29 cellular contexts compared by ENCODE assay signal in the genomic region with DNA sequence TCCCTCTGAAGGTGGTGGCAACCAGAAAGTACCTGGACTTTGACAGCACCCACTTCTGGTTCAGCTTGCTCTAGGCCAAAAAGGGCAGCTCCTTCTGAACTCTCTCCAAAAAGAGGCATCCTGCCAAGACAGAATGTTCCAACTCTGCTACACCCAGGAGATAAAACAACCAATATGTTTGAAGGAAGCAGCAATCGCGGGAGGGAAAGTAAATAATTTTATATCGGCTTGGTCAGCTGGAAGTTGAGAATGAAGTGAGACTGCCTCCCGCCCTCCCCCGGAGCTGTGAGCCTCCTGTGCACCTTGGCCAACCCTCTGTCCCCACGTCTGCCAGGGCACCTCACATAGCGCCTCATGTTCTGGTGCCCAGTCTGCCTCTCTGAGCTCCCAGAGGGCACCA.
DNase-seq lines count a peak whose midpoint lies in the region; ATAC-seq, FAIRE-seq and TF ChIP-seq lines count a peak whose summit lies in the region.
"Had no signal": no experiment of that assay in that cellular context is flagged by ENCODE, and none has a peak within 500 bp of the region (broad histone marks: within the 10 kb centered on the region; RNA-seq: fewer than 3 reads in every experiment).

No MANE protein-coding gene starts in this region.

- POLR2A ChIA-PET in CD8-positive, alpha-beta T cell (lab: Charles Lee) = no interaction called here
- POLR2A ChIA-PET in OCI-LY7 (lab: Charles Lee) = interaction anchor here (0.7 to 0.9 kb wide), 3 partner anchors 8 to 12 kb away, joined by 3 to 4 read pairs (median 3); no protein-coding TSS in a partner anchor

- FAIRE-seq in small intestine (lab: Jason Lieb, UNC) = no peak
- FAIRE-seq: endometrium, GM18507, H54, K562, keratinocyte had no signal

- no peaks in the 10 kb centered on the region for H3K27me3 ChIP-seq in CD8-positive, alpha-beta T cell (ENCODE audit: insufficient read depth, low read length)
- H3K27me3 ChIP-seq in left lung (no peaks in the 10 kb centered on the region), small intestine (ENCODE audit: control insufficient read depth in 2 of 2, insufficient read depth in 2 of 2, low read length in 2 of 2) (no peaks in the 10 kb centered on the region)
- H3K27me3 ChIP-seq: cardiac muscle cell had no signal

- ATAC-seq in CD8-positive, alpha-beta T cell = no peak
- ATAC-seq in left lung = peak; percentile 41
- no peak for ATAC-seq in GM21825 (IDR thresholded peaks at IDR 0.05; ENCODE audit: unreplicated experiment)
- ATAC-seq: K562, sciatic nerve had no signal

- no peaks in the 10 kb centered on the region for H4K20me1 ChIP-seq in OCI-LY7 (ENCODE audit: insufficient read depth, low read length)

- no peaks in the 10 kb centered on the region for H3K36me3 ChIP-seq in CD8-positive, alpha-beta T cell (ENCODE audit: insufficient read depth, low read length)
- H3K36me3 ChIP-seq in OCI-LY7 (ENCODE audit: insufficient read depth, low read length) = no peaks in the 10 kb centered on the region
- no peaks in the 10 kb centered on the region for H3K36me3 ChIP-seq in left lung
- no peaks in the 10 kb centered on the region for H3K36me3 ChIP-seq in small intestine (ENCODE audit: control insufficient read depth in 2 of 2, insufficient read depth in 2 of 2, low read length in 2 of 2)
- H3K36me3 ChIP-seq: cardiac muscle cell, WERI-Rb-1 had no signal

- no peak for DNase-seq in CD8-positive, alpha-beta T cell
- no peak for DNase-seq in OCI-LY7 (ENCODE audit: low spot score)
- no peak for DNase-seq in left lung
- DNase-seq in small intestine = peak; percentile 98
- no peak for DNase-seq in posterior vena cava (ENCODE audit: low spot score)
- DNase-seq in NCI-H2029 (lab: John Stamatoyannopoulos, UW) = no peak
- no peak for DNase-seq in superior temporal gyrus (ENCODE audit: extremely low spot score)
- DNase-seq: activated CD4-positive, alpha-beta T cell treated with anti-CD3 and anti-CD28 coated beads, Interleukin-2, amount 50 U/mL, for 1 hour; activated naive CD4-positive, alpha-beta T cell treated with anti-CD3 and anti-CD28 coated beads, Interleukin-2, amount 50 U/mL, for 16 hours; amygdala; GF-D8; MV-4-11; NCI-H146; NCI-H526; RPMI8226; SK-N-SH; stimulated activated naive CD8-positive, alpha-beta T cell treated with anti-CD3 and anti-CD28 coated beads, Interleukin-15, Interleukin-2, amounts not matched to agents 100 U/mL and 50 U/mL, for 24 hours; T-helper 2 cell; trophoblast cell; WERI-Rb-1 had no signal

- no TSS peak for BruUV-seq in OCI-LY7 (replicated peaks; lab: Mats Ljungman, UMichigan)

- no peaks in the 10 kb centered on the region for H3K36me3 Mint-ChIP-seq in CD8-positive, alpha-beta T cell

- TF ChIP-seq CTCF in CD8-positive, alpha-beta T cell (IDR thresholded peaks at IDR 0.05) = no peak
- no peak for TF ChIP-seq CTCF in OCI-LY7 (conservative IDR thresholded peaks at IDR 0.05; ENCODE audit: low read length)
- no peak for TF ChIP-seq CTCF in left lung (IDR thresholded peaks at IDR 0.05)

- peaks cover 13% of the 10 kb centered on the region for H3K4me1 Mint-ChIP-seq in CD8-positive, alpha-beta T cell (ENCODE audit: low read depth)
- H3K4me1 Mint-ChIP-seq: nephron had no signal

- H3K27me3 Mint-ChIP-seq in CD8-positive, alpha-beta T cell (ENCODE audit: low read depth) = no peaks in the 10 kb centered on the region

- no peaks in the 10 kb centered on the region for H3K9me2 ChIP-seq in OCI-LY7 (ENCODE audit: insufficient read depth, low read length)
- H3K9me2 ChIP-seq: SK-N-SH had no signal

- H3K4me3 Mint-ChIP-seq in CD8-positive, alpha-beta T cell = no peak overlapping the region
- H3K4me3 Mint-ChIP-seq: nephron had no signal

- no peak overlapping the region for H3K27ac ChIP-seq in CD8-positive, alpha-beta T cell (ENCODE audit: low read depth, low read length)
- no peak overlapping the region for H3K27ac ChIP-seq in OCI-LY7 (ENCODE audit: low read depth, low read length, poor library complexity, severe bottlenecking)
- H3K27ac ChIP-seq in left lung = peak overlapping the region in 1 of 2 donors; percentile 45
- H3K27ac ChIP-seq in small intestine (ENCODE audit: low read depth in 1 of 2, low read length in 1 of 2) = peak overlapping the region; percentile 13 to 63
- H3K27ac ChIP-seq: WERI-Rb-1 had no signal

- peaks cover 12% of the 10 kb centered on the region for H3K4me1 ChIP-seq in CD8-positive, alpha-beta T cell (ENCODE audit: insufficient read depth, low read length)
- H3K4me1 ChIP-seq in OCI-LY7 (ENCODE audit: insufficient read depth, low read length, poor library complexity, severe bottlenecking) = peaks cover 22% of the 10 kb centered on the region
- peaks cover 0 to 4% of the 10 kb centered on the region in 2 donors for H3K4me1 ChIP-seq in left lung
- peaks cover 0 to 8% of the 10 kb centered on the region in 2 donors for H3K4me1 ChIP-seq in small intestine (ENCODE audit: control insufficient read depth in 2 of 2, insufficient read depth in 1 of 2, low read depth in 1 of 2, low read length in 1 of 2)

- no peak overlapping the region for H3K4me2 ChIP-seq in OCI-LY7 (ENCODE audit: low read length)
- H3K4me2 ChIP-seq: SK-N-SH had no signal

- no peak overlapping the region for H3K4me3 ChIP-seq in CD8-positive, alpha-beta T cell (ENCODE audit: low read depth, low read length)
- H3K4me3 ChIP-seq in OCI-LY7 (ENCODE audit: low read depth, low read length, poor library complexity, severe bottlenecking) (no peak overlapping the region), left lung (no peak overlapping the region), small intestine (ENCODE audit: low read depth in 1 of 2, low read length in 2 of 2) (no peak overlapping the region)
- H3K4me3 ChIP-seq: cardiac muscle cell, K562 had no signal

- peak overlapping the region; percentile 34; the same call in 1 of the 2 replicates for H2AFZ ChIP-seq in OCI-LY7 (ENCODE audit: low read length)

- no peaks in the 10 kb centered on the region for H3K9me3 Mint-ChIP-seq in CD8-positive, alpha-beta T cell
- H3K9me3 Mint-ChIP-seq: nephron had no signal

- peak overlapping the region; percentile 16 for H3K27ac Mint-ChIP-seq in CD8-positive, alpha-beta T cell
- H3K27ac Mint-ChIP-seq: nephron had no signal

- WGBS in small intestine, 3 donors = 15 to 68% (median 36%) methylated on average over 7 of the region's 7 CpGs

- intact Hi-C loops in CD8-positive, alpha-beta T cell (cut with DNase I, micrococcal nuclease) = no loop called here
- intact Hi-C loops in OCI-LY7 (cut with micrococcal nuclease; ENCODE audit: unreplicated experiment) = no loop called here
- intact Hi-C loops in left lung (cut with DNase I) = no loop called here
- intact Hi-C loops in posterior vena cava (cut with DNase I) = no loop called here

- H3K9me3 ChIP-seq in CD8-positive, alpha-beta T cell (ENCODE audit: low read length) = no peaks in the 10 kb centered on the region
- peaks cover 5% of the 10 kb centered on the region; the same call in 1 of the 2 replicates for H3K9me3 ChIP-seq in OCI-LY7 (ENCODE audit: low read length)
- no peaks in the 10 kb centered on the region for H3K9me3 ChIP-seq in left lung
- no peaks in the 10 kb centered on the region for H3K9me3 ChIP-seq in small intestine (ENCODE audit: control insufficient read depth, low read depth)
- H3K9me3 ChIP-seq: SK-N-SH had no signal

- no peaks in the 10 kb centered on the region for H3K79me2 ChIP-seq in OCI-LY7 (ENCODE audit: insufficient read depth, low read depth, low read length)

- CTCF ChIA-PET in CD8-positive, alpha-beta T cell (lab: Charles Lee) = interaction anchor here (1.6 to 2.6 kb wide), 2 partner anchors 11 to 243 kb away, joined by 6 to 7 read pairs; no protein-coding TSS in a partner anchor
- CTCF ChIA-PET in OCI-LY7 (lab: Charles Lee; ENCODE audit: unreplicated experiment) = interaction anchor here (0.5 kb wide), 1 partner anchor 131 kb away, joined by 4 read pairs; no protein-coding TSS in a partner anchor

Comparison
In these comparisons a context has a peak if more than half of its experiments do, and no peak if none do; other contexts are left out.
1. H3K27ac ChIP-seq: peak in small intestine (2 of 2); none in CD8-positive, alpha-beta T cell (single experiment) and OCI-LY7 (single experiment).